24 cellular contexts compared by ENCODE assay signal in the genomic region with DNA sequence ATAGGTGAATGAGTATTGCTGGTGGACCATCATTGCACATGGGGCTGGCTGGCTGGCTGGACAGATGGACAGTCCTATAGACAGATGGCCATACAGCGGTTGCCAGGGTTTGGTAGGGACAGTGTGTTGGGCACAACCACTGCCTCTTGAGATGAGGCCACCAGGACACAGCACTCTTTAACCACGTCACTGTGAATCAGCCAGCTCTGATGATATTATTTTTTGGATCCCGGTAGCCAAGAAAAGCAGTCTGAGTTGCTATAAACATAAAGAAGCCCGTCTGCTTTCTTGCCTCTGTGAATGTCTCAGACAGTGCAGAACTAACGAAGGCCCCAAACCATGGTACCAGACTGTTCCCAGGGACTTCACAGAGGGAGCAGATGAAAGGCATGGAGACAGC.
DNase-seq lines count a peak whose midpoint lies in the region; ATAC-seq and TF ChIP-seq lines count a peak whose summit lies in the region.
"Had no signal": no experiment of that assay in that cellular context is flagged by ENCODE, and none has a peak within 500 bp of the region (broad histone marks: within the 10 kb centered on the region; RNA-seq: fewer than 3 reads in every experiment).

No MANE protein-coding gene starts in this region.

- no peak overlapping the region for H3K4me2 ChIP-seq in fibroblast of lung (ENCODE audit: extremely low read depth, insufficient read depth, low read length)
- H3K4me2 ChIP-seq: hepatocyte had no signal

- TF ChIP-seq POLR2A in upper lobe of left lung (IDR thresholded peaks at IDR 0.05), result no peak

- ATAC-seq in mucosa of descending colon, result peak; percentile 15
- no peak for ATAC-seq in upper lobe of left lung (ENCODE audit: low FRiP score in 2 of 2)
- ATAC-seq: foreskin keratinocyte, left lung, SK-N-SH treated with all-trans-retinoic acid at 6 μM for 48 hours had no signal

- H3K79me2 ChIP-seq in fibroblast of lung (ENCODE audit: control insufficient read depth, insufficient read depth, low read length), result no peaks in the 10 kb centered on the region
- H3K79me2 ChIP-seq: hepatocyte, parathyroid adenoma had no signal

- intact Hi-C loops in mucosa of descending colon (cut with DNase I, micrococcal nuclease), result no loop called here

- H3K9ac ChIP-seq in fibroblast of lung (ENCODE audit: insufficient read depth, low read length), result no peak overlapping the region
- H3K9ac ChIP-seq: parathyroid adenoma had no signal

- no peaks in the 10 kb centered on the region for H3K27me3 ChIP-seq in fibroblast of lung (ENCODE audit: control insufficient read depth, insufficient read depth, low read length)
- no peaks in the 10 kb centered on the region for H3K27me3 ChIP-seq in upper lobe of left lung
- H3K27me3 ChIP-seq: foreskin keratinocyte, hepatocyte, left lung had no signal

- H3K27ac Mint-ChIP-seq in activated naive CD4-positive, alpha-beta T cell treated with anti-CD3 and anti-CD28 coated beads, Interleukin-2, amount 10 ng/mL, durations not matched to agents 7 days and 5 days, result no peak overlapping the region
- H3K27ac Mint-ChIP-seq: B cell; nephron; T-helper 2 cell treated with Interferon-gamma antibody and Interleukin-4, amounts not matched to agents 5 μg/mL and 100 μg/mL, for 36 hours had no signal

- no peaks in the 10 kb centered on the region for H3K9me3 Mint-ChIP-seq in activated naive CD4-positive, alpha-beta T cell treated with anti-CD3 and anti-CD28 coated beads, Interleukin-2, amount 10 ng/mL, durations not matched to agents 7 days and 5 days
- H3K9me3 Mint-ChIP-seq: nephron; T-helper 2 cell treated with Interferon-gamma antibody and Interleukin-4, amounts not matched to agents 5 μg/mL and 100 μg/mL, for 36 hours had no signal

- peaks cover 9% of the 10 kb centered on the region for H3K27me3 Mint-ChIP-seq in activated naive CD4-positive, alpha-beta T cell treated with anti-CD3 and anti-CD28 coated beads, Interleukin-2, amount 10 ng/mL, durations not matched to agents 7 days and 5 days

- TF ChIP-seq CTCF in fibroblast of lung (conservative IDR thresholded peaks at IDR 0.05 in 1 of 2, IDR thresholded peaks at IDR 0.05 in 1 of 2; ENCODE audit: low read depth in 1 of 2, low read length in 2 of 2), result no peak
- no peak for TF ChIP-seq CTCF in mucosa of descending colon (IDR thresholded peaks at IDR 0.05)
- TF ChIP-seq CTCF in upper lobe of left lung (IDR thresholded peaks at IDR 0.05), result no peak

- H3K4me1 ChIP-seq in fibroblast of lung (ENCODE audit: control insufficient read depth, extremely low read depth, insufficient read depth, low read length) (no peaks in the 10 kb centered on the region), mucosa of descending colon (ENCODE audit: low read depth) (no peaks in the 10 kb centered on the region), upper lobe of left lung (peaks cover 0 to under 1% (median 0%) of the 10 kb centered on the region in 4 donors)
- H3K4me1 ChIP-seq: foreskin keratinocyte, left lung had no signal

- no peaks in the 10 kb centered on the region for H3K36me3 ChIP-seq in fibroblast of lung (ENCODE audit: control insufficient read depth, insufficient read depth, low read length)
- H3K36me3 ChIP-seq in mucosa of descending colon (ENCODE audit: low read depth), result no peaks in the 10 kb centered on the region
- H3K36me3 ChIP-seq in upper lobe of left lung, result peaks cover 0 to 4% (median 0%) of the 10 kb centered on the region in 4 donors
- H3K36me3 ChIP-seq: left lung had no signal

- no peaks in the 10 kb centered on the region for H3K4me1 Mint-ChIP-seq in activated naive CD4-positive, alpha-beta T cell treated with anti-CD3 and anti-CD28 coated beads, Interleukin-2, amount 10 ng/mL, durations not matched to agents 7 days and 5 days
- H3K4me1 Mint-ChIP-seq: B cell had no signal

- H4K20me1 ChIP-seq in fibroblast of lung (ENCODE audit: control insufficient read depth, extremely low read depth, insufficient read depth, low read length), result no peaks in the 10 kb centered on the region

- H3K4me3 ChIP-seq in fibroblast of lung (replicated peaks in 1 of 4; ENCODE audit: control extremely low read depth in 1 of 4, insufficient read depth in 1 of 4, low read depth in 3 of 4, low read length in 4 of 4) (no peak overlapping the region), mucosa of descending colon (no peak overlapping the region), upper lobe of left lung (no peak overlapping the region)
- H3K4me3 ChIP-seq: hepatocyte, left lung had no signal

- no peak overlapping the region for H3K27ac ChIP-seq in fibroblast of lung (ENCODE audit: insufficient read depth, low read length)
- H3K27ac ChIP-seq in upper lobe of left lung, result no peak overlapping the region
- H3K27ac ChIP-seq: epithelial cell of prostate, foreskin keratinocyte, hepatocyte, left lung, parathyroid adenoma, RWPE1 had no signal

- no peak overlapping the region for H2AFZ ChIP-seq in fibroblast of lung (ENCODE audit: low read length)
- H2AFZ ChIP-seq: hepatocyte, parathyroid adenoma had no signal

- no peak for TF ChIP-seq EP300 in upper lobe of left lung (IDR thresholded peaks at IDR 0.05)

- H3K9me3 ChIP-seq in fibroblast of lung (ENCODE audit: control insufficient read depth, insufficient read depth, low read depth, low read length) (no peaks in the 10 kb centered on the region), mucosa of descending colon (no peaks in the 10 kb centered on the region), upper lobe of left lung (no peaks in the 10 kb centered on the region)
- H3K9me3 ChIP-seq: left lung had no signal

- CTCF ChIA-PET in activated naive CD4-positive, alpha-beta T cell treated with anti-CD3 and anti-CD28 coated beads, Interleukin-2, amount 10 ng/mL, durations not matched to agents 7 days and 5 days (lab: Charles Lee), result no interaction called here

- H3K4me3 Mint-ChIP-seq in activated naive CD4-positive, alpha-beta T cell treated with anti-CD3 and anti-CD28 coated beads, Interleukin-2, amount 10 ng/mL, durations not matched to agents 7 days and 5 days, result no peak overlapping the region
- H3K4me3 Mint-ChIP-seq: B cell; nephron; T-helper 2 cell treated with Interferon-gamma antibody and Interleukin-4, amounts not matched to agents 5 μg/mL and 100 μg/mL, for 36 hours had no signal

- WGBS in upper lobe of left lung, 2 donors, result 80 to 84% methylated on average over 4 to 5 of the region's 5 CpGs

- H3K36me3 Mint-ChIP-seq in activated naive CD4-positive, alpha-beta T cell treated with anti-CD3 and anti-CD28 coated beads, Interleukin-2, amount 10 ng/mL, durations not matched to agents 7 days and 5 days, result no peaks in the 10 kb centered on the region

- peak; percentile 30 for DNase-seq in AG20443 (ENCODE audit: low spot score)
- DNase-seq in RPMI7951 (ENCODE audit: low read depth), result peak; percentile 52
- peak; percentile 25 for DNase-seq in fibroblast of lung (ENCODE audit: low read depth in 2 of 2)
- DNase-seq in mucosa of descending colon, result no peak
- no peak for DNase-seq in retina
- no peak for DNase-seq in GM03348 (ENCODE audit: low spot score)
- DNase-seq in upper lobe of left lung, result no peak
- no peak for DNase-seq in activated naive CD4-positive, alpha-beta T cell treated with anti-CD3 and anti-CD28 coated beads, Interleukin-2, amount 10 ng/mL, durations not matched to agents 7 days and 5 days
- DNase-seq: activated CD4-positive, alpha-beta T cell treated with anti-CD3 and anti-CD28 coated beads, Interleukin-2, amount 50 U/mL, for 1 hour; activated naive CD4-positive, alpha-beta T cell treated with anti-CD3 and anti-CD28 coated beads, Interleukin-2, amount 50 U/mL, for 16 hours; effector CD4-positive, alpha-beta T cell; foreskin keratinocyte; GDM1; KG1; left lung; NCI-H69 had no signal

Comparison
In these comparisons a context has a peak if more than half of its experiments do, and no peak if none do; other contexts are left out.
1. DNase-seq: peak in AG20443 (single experiment), RPMI7951 (single experiment) and fibroblast of lung (2 of 2); none in mucosa of descending colon (0 of 3), retina (single experiment), GM03348 (single experiment), upper lobe of left lung (0 of 2) and activated naive CD4-positive, alpha-beta T cell treated with anti-CD3 and anti-CD28 coated beads, Interleukin-2, amount 10 ng/mL, durations not matched to agents 7 days and 5 days (single experiment).